ENCODE assay signal across 8 cellular contexts in the genomic region with DNA sequence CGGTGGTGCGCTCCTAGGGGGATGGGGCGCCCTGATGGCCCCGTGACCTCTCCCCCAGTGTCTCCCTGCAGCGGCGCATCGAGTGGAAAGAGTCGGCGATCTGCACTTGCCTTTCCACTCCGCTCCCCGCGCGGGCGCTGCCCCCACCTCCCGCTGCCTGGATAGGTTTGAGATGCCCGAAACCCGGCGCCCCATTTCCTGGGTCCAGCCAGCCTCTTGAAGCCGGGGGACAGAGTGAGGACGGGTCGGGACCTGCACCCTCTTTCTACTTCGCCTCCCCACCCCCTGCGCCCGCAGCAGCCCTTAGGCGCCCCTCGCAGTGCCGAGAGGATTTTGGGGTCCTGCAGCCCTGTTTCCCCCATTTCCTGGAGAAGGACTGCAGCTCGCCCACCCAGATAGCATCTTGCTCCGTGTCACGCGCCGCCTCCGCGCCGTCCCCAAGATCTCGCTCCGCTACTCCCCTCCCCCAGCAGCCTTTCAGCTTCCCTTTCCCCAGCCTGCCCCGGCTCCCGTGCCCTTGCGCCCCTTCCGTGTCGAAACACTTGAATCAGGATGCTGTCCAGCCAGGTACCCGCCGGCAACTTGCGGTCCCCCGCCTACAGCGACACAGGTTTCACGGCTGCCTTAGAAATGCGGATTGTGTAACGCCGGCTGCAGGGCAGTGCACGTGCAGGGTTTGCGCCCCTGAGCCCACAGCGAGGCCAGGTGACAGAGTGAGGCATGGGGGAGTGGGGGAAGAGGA. TPM values are rescaled to one million over a fixed set of nuclear protein-coding genes. Genes with fewer than 3 reads are reported as not detected.
DNase-seq lines count a peak whose midpoint lies in the region; ATAC-seq, FAIRE-seq and TF ChIP-seq lines count a peak whose summit lies in the region.

No MANE protein-coding gene starts in this region.

- H3K79me2 ChIP-seq in PC-9 (ENCODE audit: low read depth): peaks cover 22% of the 10 kb centered on the region
- H3K79me2 ChIP-seq in neural cell (replicated peaks; ENCODE audit: insufficient read depth, low read length): no peaks in the 10 kb centered on the region

- CTCF ChIA-PET in PC-9 (lab: Charles Lee): no interaction called here

- no peaks in the 10 kb centered on the region for H3K27me3 ChIP-seq in PC-9 (ENCODE audit: insufficient read depth, low read depth)
- peaks cover 5% of the 10 kb centered on the region for H3K27me3 ChIP-seq in neural cell (ENCODE audit: insufficient read depth, low read depth, low read length)
- H3K27me3 ChIP-seq in suprapubic skin: no peaks in the 10 kb centered on the region

- TF ChIP-seq EP300 in neural cell (conservative IDR thresholded peaks at IDR 0.05; ENCODE audit: poor library complexity, severe bottlenecking): peak; percentile 9
- no peak for TF ChIP-seq EP300 in suprapubic skin (IDR thresholded peaks at IDR 0.05)

- peak overlapping the region; percentile 90 for H2AFZ ChIP-seq in PC-9
- H2AFZ ChIP-seq in neural cell (ENCODE audit: low read depth, low read length): peak overlapping the region; percentile 69

- H3K36me3 ChIP-seq in PC-9 (ENCODE audit: low read depth): no peaks in the 10 kb centered on the region
- H3K36me3 ChIP-seq in neural cell (ENCODE audit: insufficient read depth, low read length): no peaks in the 10 kb centered on the region
- no peaks in the 10 kb centered on the region for H3K36me3 ChIP-seq in suprapubic skin

- H3K27ac ChIP-seq in PC-9 (no peak overlapping the region), neural cell (ENCODE audit: low read length) (peak overlapping the region; percentile 73), suprapubic skin (peak overlapping the region; percentile 74)

- H3K4me1 ChIP-seq in PC-9 (replicated peaks; ENCODE audit: insufficient read depth): peaks cover 27% of the 10 kb centered on the region
- peaks cover 45% of the 10 kb centered on the region for H3K4me1 ChIP-seq in suprapubic skin

- H4K20me1 ChIP-seq in PC-9 (ENCODE audit: insufficient read depth) (no peaks in the 10 kb centered on the region), neural cell (ENCODE audit: insufficient read depth) (no peaks in the 10 kb centered on the region)

- H3K4me3 ChIP-seq in PC-9: peak overlapping the region; percentile 67
- peak overlapping the region; percentile 89 for H3K4me3 ChIP-seq in fibroblast of the aortic adventitia (ENCODE audit: low read depth, low read length)
- peak overlapping the region; percentile 81 for H3K4me3 ChIP-seq in neural cell (ENCODE audit: low read length)
- peak overlapping the region; percentile 96 for H3K4me3 ChIP-seq in suprapubic skin

- no peaks in the 10 kb centered on the region for H3K9me2 ChIP-seq in PC-9 (ENCODE audit: insufficient read depth)
- no peaks in the 10 kb centered on the region for H3K9me2 ChIP-seq in neural cell (ENCODE audit: insufficient read depth, low read length)

- peak; percentile 1 for ATAC-seq in HG02623 (IDR thresholded peaks at IDR 0.05; ENCODE audit: unreplicated experiment)

- peak; percentile 36 for TF ChIP-seq RAD21 in neural cell (conservative IDR thresholded peaks at IDR 0.05)

- intact Hi-C loops in PC-9 (cut with micrococcal nuclease; ENCODE audit: unreplicated experiment): loop anchor here (1.0 to 5.0 kb wide), 2 partner anchors 42 to 64 kb away; no protein-coding TSS in a partner anchor

- H3K4me2 ChIP-seq in PC-9: peak overlapping the region; percentile 75
- peak overlapping the region; percentile 40 for H3K4me2 ChIP-seq in neural cell (ENCODE audit: low read length)

- TSS peak; percentile 32 for BruUV-seq in PC-9 (replicated peaks; lab: Mats Ljungman, UMichigan)

- POLR2A ChIA-PET in PC-9 (lab: Charles Lee; ENCODE audit: unreplicated experiment): interaction anchor here (0.5 kb wide), 1 partner anchor 265 kb away, joined by 5 read pairs; no protein-coding TSS in a partner anchor

- TF ChIP-seq CTCF in PC-9 (conservative IDR thresholded peaks at IDR 0.05) (no peak), fibroblast of the aortic adventitia (IDR thresholded peaks at IDR 0.05; ENCODE audit: insufficient read depth, low read length) (no peak), neural cell (IDR thresholded peaks at IDR 0.05; ENCODE audit: poor library complexity, severe bottlenecking) (peak; percentile 14), suprapubic skin (IDR thresholded peaks at IDR 0.05) (no peak)

- H3K9me3 ChIP-seq in PC-9 (ENCODE audit: insufficient read depth, low read depth) (no peaks in the 10 kb centered on the region), neural cell (ENCODE audit: low read length) (no peaks in the 10 kb centered on the region), suprapubic skin (no peaks in the 10 kb centered on the region)

- 1% methylated on average over 38 of the region's 54 CpGs for WGBS in suprapubic skin

- DNase-seq in GM18507 (ENCODE audit: extremely low spot score, insufficient read length, low read depth) (peak; percentile 39), PC-9 (peak; percentile 43 to 46), activated T-helper 1 cell treated with Interleukin-2 at 50 U/mL for 16 hours (ENCODE audit: low read depth) (peak; percentile 4), fibroblast of the aortic adventitia (ENCODE audit: low read depth) (peak; percentile 22), suprapubic skin (ENCODE audit: low spot score in 2 of 2) (peak; percentile 82 to 85), H4 (ENCODE audit: low spot score) (no peak)

- H3F3A ChIP-seq in PC-9 (ENCODE audit: insufficient read depth, low read depth) (peaks cover 8% of the 10 kb centered on the region; the same call in 1 of the 2 replicates), neural cell (ENCODE audit: insufficient read depth, low read length, poor library complexity, severe bottlenecking) (no peaks in the 10 kb centered on the region)

- no peak for TF ChIP-seq POLR2A in suprapubic skin (IDR thresholded peaks at IDR 0.05)

- H3K9ac ChIP-seq in neural cell (ENCODE audit: low read length): peak overlapping the region; percentile 80

- FAIRE-seq in GM18507 (lab: Jason Lieb, UNC): peak; percentile 62

TF ChIP-seq in neural cell, 6 proteins besides CTCF, POLR2A, EP300 and RAD21:
- peak; percentile 22 for TF ChIP-seq POLR2AphosphoS5 (IDR thresholded peaks at IDR 0.05)
- TF ChIP-seq EZH2 (IDR thresholded peaks at IDR 0.05; ENCODE audit: borderline replicate concordance, insufficient read depth, low read length, poor library complexity, severe bottlenecking): no peak
- peak; percentile 93 for TF ChIP-seq MXI1 (conservative IDR thresholded peaks at IDR 0.05; ENCODE audit: poor library complexity, severe bottlenecking)
- peak; percentile 30 for TF ChIP-seq SMC3 (conservative IDR thresholded peaks at IDR 0.05; ENCODE audit: poor library complexity)

RNA-seq across cellular contexts. Expression of a gene that starts 0.5 kb away (rescaled TPM):
- 6.5 and 6.7 TPM in 2 replicates for total RNA-seq in PC-9 (2021)
- total RNA-seq in fibroblast of the aortic adventitia (ENCODE audit: low replicate concordance): 5.5 and 14.0 TPM in 2 replicates
- 34.0 and 38.9 TPM in 2 replicates for polyA plus RNA-seq in neural cell
- polyA minus RNA-seq in neural cell: 36.5 and 40.6 TPM in 2 replicates
- 10 to 100 TPM; 35.6 to 39.8 (median 38.2) TPM for total RNA-seq in suprapubic skin
- total RNA-seq in H4 (2014; rRNA removed; shearing (Covaris generic)): 7.8 and 10.8 TPM in 2 replicates

RNA-seq across cellular contexts. Expression of a gene that starts 27.3 kb away (rescaled TPM):
- not detected in 2 replicates for total RNA-seq in PC-9 (2021)
- total RNA-seq in fibroblast of the aortic adventitia (ENCODE audit: low replicate concordance): not detected in 2 replicates
- not detected in 2 replicates for polyA plus RNA-seq in neural cell
- polyA minus RNA-seq in neural cell: not detected in 2 replicates
- total RNA-seq in suprapubic skin: 1 to 10 TPM in 3 of 4 donors, under 1 TPM in 1; 0.95 to 5.8 (median 4.3) TPM
- total RNA-seq in H4 (2014; rRNA removed; shearing (Covaris generic)): not detected in 2 replicates
